In genomic region chr22:39898997-39899396, GRCh38 we compare ENCODE assay signal across 11 cellular contexts. TPM values are rescaled to one million over a fixed set of nuclear protein-coding genes. Genes with fewer than 3 reads are reported as not detected.
DNase-seq lines count a peak whose midpoint lies in the region; ATAC-seq and TF ChIP-seq lines count a peak whose summit lies in the region.
"Had no signal": no experiment of that assay in that cellular context is flagged by ENCODE, and none has a peak within 500 bp of the region (broad histone marks: within the 10 kb centered on the region; RNA-seq: fewer than 3 reads in every experiment).

No MANE protein-coding gene starts in this region.

- H3K27ac Mint-ChIP-seq in activated naive CD4-positive, alpha-beta T cell treated with anti-CD3 and anti-CD28 coated beads, Interleukin-2, amount 10 ng/mL, durations not matched to agents 7 days and 5 days: peak overlapping the region; percentile 99
- H3K27ac Mint-ChIP-seq in activated naive CD4-positive, alpha-beta T cell treated with anti-CD3 and anti-CD28 coated beads, Interleukin-2, amount 50 U/mL, for 72 hours: no peak overlapping the region

- no peaks in the 10 kb centered on the region for H3K36me3 ChIP-seq in thymus (ENCODE audit: control insufficient read depth, insufficient read depth)
- H3K36me3 ChIP-seq: adrenal gland, gastroesophageal sphincter had no signal

- H3K27me3 Mint-ChIP-seq in activated naive CD4-positive, alpha-beta T cell treated with anti-CD3 and anti-CD28 coated beads, Interleukin-2, amount 10 ng/mL, durations not matched to agents 7 days and 5 days: no peaks in the 10 kb centered on the region

- H3K36me3 Mint-ChIP-seq in activated naive CD4-positive, alpha-beta T cell treated with anti-CD3 and anti-CD28 coated beads, Interleukin-2, amount 10 ng/mL, durations not matched to agents 7 days and 5 days: peaks cover 23% of the 10 kb centered on the region
- peaks cover 6 to 21% of the 10 kb centered on the region in 2 donors for H3K36me3 Mint-ChIP-seq in activated naive CD4-positive, alpha-beta T cell treated with anti-CD3 and anti-CD28 coated beads, Interleukin-2, amount 50 U/mL, for 72 hours

- H3K4me3 ChIP-seq in thymus (ENCODE audit: low read length) (no peak overlapping the region), dorsolateral prefrontal cortex (no peak overlapping the region)
- H3K4me3 ChIP-seq: adrenal gland, gastroesophageal sphincter had no signal

- no peaks in the 10 kb centered on the region for H3K9me3 Mint-ChIP-seq in activated naive CD4-positive, alpha-beta T cell treated with anti-CD3 and anti-CD28 coated beads, Interleukin-2, amount 10 ng/mL, durations not matched to agents 7 days and 5 days
- H3K9me3 Mint-ChIP-seq in activated naive CD4-positive, alpha-beta T cell treated with anti-CD3 and anti-CD28 coated beads, Interleukin-2, amount 50 U/mL, for 72 hours: no peaks in the 10 kb centered on the region

- H3K4me3 Mint-ChIP-seq in activated naive CD4-positive, alpha-beta T cell treated with anti-CD3 and anti-CD28 coated beads, Interleukin-2, amount 10 ng/mL, durations not matched to agents 7 days and 5 days: no peak overlapping the region

- 64% methylated on average over 2 of the region's 2 CpGs for WGBS in thymus

- H3K4me1 Mint-ChIP-seq in activated naive CD4-positive, alpha-beta T cell treated with anti-CD3 and anti-CD28 coated beads, Interleukin-2, amount 10 ng/mL, durations not matched to agents 7 days and 5 days: peaks cover 16% of the 10 kb centered on the region

- H3K4me1 ChIP-seq in thymus (ENCODE audit: control insufficient read depth, insufficient read depth, low read length): peaks cover 24% of the 10 kb centered on the region
- H3K4me1 ChIP-seq: adrenal gland, gastroesophageal sphincter had no signal

- intact Hi-C loops in dorsolateral prefrontal cortex (cut with DNase I): loop anchor here in 1 of 2 donors (5.0 kb wide), 1 partner anchor 123 kb away; no protein-coding TSS in a partner anchor

- no peaks in the 10 kb centered on the region for H3K9me3 ChIP-seq in thymus (ENCODE audit: control insufficient read depth)
- H3K9me3 ChIP-seq: adrenal gland, gastroesophageal sphincter had no signal

- ATAC-seq in activated naive CD4-positive, alpha-beta T cell treated with anti-CD3 and anti-CD28 coated beads, Interleukin-2, amount 50 U/mL, for 72 hours: no peak
- ATAC-seq in HG02885 (IDR thresholded peaks at IDR 0.05; ENCODE audit: poor library complexity, unreplicated experiment): peak; percentile 75
- ATAC-seq in HG03521 (IDR thresholded peaks at IDR 0.05; ENCODE audit: unreplicated experiment): no peak
- ATAC-seq: gastroesophageal sphincter had no signal

- CTCF ChIA-PET in activated naive CD4-positive, alpha-beta T cell treated with anti-CD3 and anti-CD28 coated beads, Interleukin-2, amount 10 ng/mL, durations not matched to agents 7 days and 5 days (lab: Charles Lee): interaction anchor here (1.1 kb wide), 1 partner anchor 66 kb away, joined by 4 read pairs; no protein-coding TSS in a partner anchor

- TF ChIP-seq CTCF in dorsolateral prefrontal cortex (IDR thresholded peaks at IDR 0.05 in 54 of 56, conservative IDR thresholded peaks at IDR 0.05 in 2 of 56; ENCODE audit: low read depth in 1 of 56, partially characterized antibody in 56 of 56): no peak

- H3K27ac ChIP-seq in thymus (ENCODE audit: low read depth): peak overlapping the region; percentile 79
- no peak overlapping the region for H3K27ac ChIP-seq in dorsolateral prefrontal cortex
- H3K27ac ChIP-seq: adrenal gland had no signal

- DNase-seq in activated naive CD4-positive, alpha-beta T cell treated with anti-CD3 and anti-CD28 coated beads, Interleukin-2, amount 10 ng/mL, durations not matched to agents 7 days and 5 days: no peak
- DNase-seq in activated naive CD4-positive, alpha-beta T cell treated with anti-CD3 and anti-CD28 coated beads, Interleukin-2, amount 50 U/mL, for 72 hours (ENCODE audit: low spot score in 2 of 2): no peak
- DNase-seq in OCI-M1 (lab: John Stamatoyannopoulos, UW) (peak; percentile 35), NCI-H2081 (lab: John Stamatoyannopoulos, UW) (no peak), dorsolateral prefrontal cortex (no peak)
- DNase-seq: adrenal gland had no signal

- no peaks in the 10 kb centered on the region for H3K27me3 ChIP-seq in thymus (ENCODE audit: control insufficient read depth, insufficient read depth)
- H3K27me3 ChIP-seq in dorsolateral prefrontal cortex: peaks cover 0 to 2% (median 0%) of the 10 kb centered on the region in 45 donors
- H3K27me3 ChIP-seq: adrenal gland had no signal

RNA-seq across cellular contexts. Expression of gene GRAP2, which starts 1.9 kb away (rescaled TPM):
- 10 to 100 TPM; 42.4 to 54.6 TPM for total RNA-seq in activated naive CD4-positive, alpha-beta T cell treated with anti-CD3 and anti-CD28 coated beads, Interleukin-2, amount 50 U/mL, for 72 hours
- polyA plus RNA-seq in thymus: 51.5 TPM
- 1 to 10 TPM in 19 of 120 experiments, under 1 TPM in 45, not detected in 56; 0.10 to 2.2 (median 0.57) TPM for total RNA-seq in dorsolateral prefrontal cortex

RNA-seq across cellular contexts. Expression of gene ENTHD1, which starts 5.4 kb away (rescaled TPM):
- 1 to 10 TPM in 1 of 2 donors, under 1 TPM in 1; 0.31 to 1.5 TPM for total RNA-seq in activated naive CD4-positive, alpha-beta T cell treated with anti-CD3 and anti-CD28 coated beads, Interleukin-2, amount 50 U/mL, for 72 hours
- 1.2 TPM for polyA plus RNA-seq in thymus
- not detected for total RNA-seq in dorsolateral prefrontal cortex
- total RNA-seq: urinary bladder had no signal
- polyA plus RNA-seq: adrenal gland, urinary bladder had no signal

Comparison
In these comparisons a context has a peak if more than half of its experiments do, and no peak if none do; other contexts are left out.
1. RNA of gene GRAP2, which starts 1.9 kb away (total RNA-seq): 42.4 to 54.6 TPM in activated naive CD4-positive, alpha-beta T cell treated with anti-CD3 and anti-CD28 coated beads, Interleukin-2, amount 50 U/mL, for 72 hours; 0.10 to 2.2 TPM in dorsolateral prefrontal cortex; every median in the first group is over 10 times any median in the second.